14 cellular contexts compared by ENCODE assay signal in the genomic region with DNA sequence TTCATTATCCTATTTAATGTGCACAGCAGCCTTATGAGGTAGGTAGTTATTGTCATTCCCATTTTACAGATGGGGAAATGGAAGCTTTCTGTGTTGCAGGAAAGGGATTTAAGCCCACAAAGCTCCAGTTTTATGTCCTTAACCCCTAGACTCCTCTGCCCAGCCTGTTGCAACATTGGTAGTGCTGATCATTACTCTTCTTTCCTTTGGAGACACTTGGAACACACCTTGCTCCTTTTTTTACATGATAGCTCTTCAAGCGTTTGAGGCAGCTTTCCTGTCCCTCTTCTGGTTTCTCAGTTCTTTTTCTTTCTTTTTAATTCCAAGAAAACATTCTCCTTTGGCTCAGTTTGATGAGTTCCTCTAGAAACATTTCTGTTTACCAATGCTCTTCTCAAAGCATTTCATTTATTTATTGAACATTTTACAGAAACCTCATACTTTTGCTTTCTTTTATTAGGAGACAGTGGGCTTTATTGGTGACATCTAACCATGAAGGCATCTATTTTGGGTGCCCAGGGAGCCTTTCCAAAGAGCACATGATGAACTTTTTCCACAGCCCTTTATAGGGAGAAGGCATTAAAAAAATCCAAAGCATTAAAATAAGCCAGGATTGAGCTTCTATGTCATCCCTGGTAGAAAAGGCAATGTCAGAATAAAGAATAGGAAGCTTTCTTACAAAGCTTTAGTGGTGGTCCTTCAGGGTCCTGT.
"Had no signal": no experiment of that assay in that cellular context is flagged by ENCODE, and none has a peak within 500 bp of the region (broad histone marks: within the 10 kb centered on the region; RNA-seq: fewer than 3 reads in every experiment).

No MANE protein-coding gene starts in this region.

- H3K9me3 Mint-ChIP-seq: activated CD4-positive, alpha-beta T cell treated with anti-CD3 and anti-CD28 coated beads, Interleukin-2, amount 10 ng/mL, durations not matched to agents 7 days and 5 days; activated T-helper 2 cell treated with anti-CD3 and anti-CD28 coated beads, Interferon-gamma antibody, Interleukin-2, Interleukin-4, amounts not matched to agents 10 μg/mL and 5 μg/mL and 100 μg/mL, durations not matched to agents 14 hours and 24 hours and 36 hours; central memory CD8-positive, alpha-beta T cell; stimulated activated naive CD8-positive, alpha-beta T cell treated with anti-CD3 and anti-CD28 coated beads, Interleukin-15, amount 100 ng/mL, for 72 hours had no signal

- H3K27me3 ChIP-seq: adrenal gland, body of pancreas, left lung, pancreas had no signal

- H3K27ac ChIP-seq: adrenal gland, body of pancreas, left lung, pancreas, thoracic aorta had no signal

- H3K36me3 ChIP-seq: adrenal gland, left lung, pancreas, thoracic aorta had no signal

- H3K27me3 Mint-ChIP-seq: central memory CD8-positive, alpha-beta T cell; effector memory CD8-positive, alpha-beta T cell; stimulated activated naive CD8-positive, alpha-beta T cell treated with anti-CD3 and anti-CD28 coated beads, Interleukin-15, amount 100 ng/mL, for 72 hours had no signal

- DNase-seq: activated CD4-positive, alpha-beta T cell treated with anti-CD3 and anti-CD28 coated beads, Interleukin-2, amount 10 ng/mL, durations not matched to agents 7 days and 5 days; activated CD4-positive, CD25-positive, alpha-beta regulatory T cell; activated naive CD4-positive, alpha-beta T cell treated with anti-CD3 and anti-CD28 coated beads, Interleukin-2, amount 50 U/mL, for 16 hours; adrenal gland; body of pancreas; effector memory CD8-positive, alpha-beta T cell; left lung; pancreas; stimulated activated CD4-positive, alpha-beta T cell treated with anti-CD3 and anti-CD28 coated beads, Interleukin-4, amount 100 ng/mL, for 4 hours; stimulated activated naive CD8-positive, alpha-beta T cell treated with anti-CD3 and anti-CD28 coated beads, Interleukin-15, amount 100 ng/mL, for 72 hours; T-helper 17 cell had no signal

- H3K9me3 ChIP-seq: adrenal gland, body of pancreas, left lung, pancreas, thoracic aorta had no signal

- H3K27ac Mint-ChIP-seq: activated CD4-positive, alpha-beta T cell treated with anti-CD3 and anti-CD28 coated beads, Interleukin-2, amount 10 ng/mL, durations not matched to agents 7 days and 5 days; activated T-helper 2 cell treated with anti-CD3 and anti-CD28 coated beads, Interferon-gamma antibody, Interleukin-2, Interleukin-4, amounts not matched to agents 10 μg/mL and 5 μg/mL and 100 μg/mL, durations not matched to agents 14 hours and 24 hours and 36 hours; effector memory CD8-positive, alpha-beta T cell; stimulated activated naive CD8-positive, alpha-beta T cell treated with anti-CD3 and anti-CD28 coated beads, Interleukin-15, amount 100 ng/mL, for 72 hours; T-helper 17 cell had no signal

- H3K4me3 Mint-ChIP-seq: activated CD4-positive, alpha-beta T cell treated with anti-CD3 and anti-CD28 coated beads, Interleukin-2, amount 10 ng/mL, durations not matched to agents 7 days and 5 days; central memory CD8-positive, alpha-beta T cell; effector memory CD8-positive, alpha-beta T cell; stimulated activated naive CD8-positive, alpha-beta T cell treated with anti-CD3 and anti-CD28 coated beads, Interleukin-15, amount 100 ng/mL, for 72 hours; T-helper 17 cell had no signal

- H3K4me3 ChIP-seq: adrenal gland, body of pancreas, left lung, pancreas, thoracic aorta had no signal

- H3K4me1 Mint-ChIP-seq: activated CD4-positive, alpha-beta T cell treated with anti-CD3 and anti-CD28 coated beads, Interleukin-2, amount 10 ng/mL, durations not matched to agents 7 days and 5 days; central memory CD8-positive, alpha-beta T cell; stimulated activated naive CD8-positive, alpha-beta T cell treated with anti-CD3 and anti-CD28 coated beads, Interleukin-15, amount 100 ng/mL, for 72 hours; T-helper 17 cell had no signal

- H3K4me1 ChIP-seq: adrenal gland, body of pancreas, left lung, pancreas had no signal

- ATAC-seq: body of pancreas; effector memory CD8-positive, alpha-beta T cell; left lung; pancreas; stimulated activated naive CD8-positive, alpha-beta T cell treated with anti-CD3 and anti-CD28 coated beads, Interleukin-15, amount 100 ng/mL, for 72 hours; T-helper 17 cell had no signal
